ENCODE assay signal across 17 cellular contexts in genomic region chr6:158056804-158057203, GRCh38.
A peak's percentile ranks its signal among the peaks of the same experiment; 100 is the strongest.
DNase-seq lines count a peak whose midpoint lies in the region; ATAC-seq, FAIRE-seq and TF ChIP-seq lines count a peak whose summit lies in the region.
"Had no signal": no experiment of that assay in that cellular context is flagged by ENCODE, and none has a peak within 500 bp of the region (broad histone marks: within the 10 kb centered on the region; RNA-seq: fewer than 3 reads in every experiment).

No MANE protein-coding gene starts in this region.

- H3K4me3 Mint-ChIP-seq in HFFc6, result peak overlapping the region; percentile 59
- H3K4me3 Mint-ChIP-seq in naive thymus-derived CD4-positive, alpha-beta T cell, result no peak overlapping the region
- H3K4me3 Mint-ChIP-seq: central memory CD8-positive, alpha-beta T cell; endodermal cell; H9; mesothelial cell of epicardium; T-helper 1 cell treated with Interleukin-12 subunit alpha and Interleukin-12 subunit beta and Interleukin-4 antibody, amounts not matched to agents 30 μg/mL and 1 μg/mL, for 36 hours; WTC11 had no signal

- no peaks in the 10 kb centered on the region; the same call in 1 of the 2 replicates for H3K27me3 Mint-ChIP-seq in HFFc6 (ENCODE audit: insufficient read depth)
- no peaks in the 10 kb centered on the region for H3K27me3 Mint-ChIP-seq in naive thymus-derived CD4-positive, alpha-beta T cell
- H3K27me3 Mint-ChIP-seq: central memory CD8-positive, alpha-beta T cell had no signal

- POLR2A ChIA-PET in A549 (lab: Yijun Ruan, JAX), result interaction anchor here (1.4 kb wide), 1 partner anchor 16 kb away, joined by 4 read pairs; no protein-coding TSS in a partner anchor
- POLR2A ChIA-PET in naive thymus-derived CD4-positive, alpha-beta T cell (lab: Charles Lee), result interaction anchor here (0.6 to 1.8 kb wide), 4 partner anchors 8 to 1731 kb away, joined by 3 to 9 read pairs (median 4); no protein-coding TSS in a partner anchor

- ATAC-seq in A549 (no peak), HG03460 (IDR thresholded peaks at IDR 0.05; ENCODE audit: unreplicated experiment) (no peak)
- no peak for ATAC-seq in naive thymus-derived CD4-positive, alpha-beta T cell
- ATAC-seq: K562, WTC11 had no signal

- no peak for TF ChIP-seq POLR2A in A549 (IDR thresholded peaks at IDR 0.05; ENCODE audit: low read length)

- FAIRE-seq in A549 (lab: Jason Lieb, UNC), result no peak
- FAIRE-seq: K562 had no signal

- H3K4me3 ChIP-seq in A549 (0 out of 3 replicates have a peak overlapping the region, but pooled peaks have one; percentile 13), brain microvascular endothelial cell (ENCODE audit: low read depth, low read length) (no peak overlapping the region), colonic mucosa (no peak overlapping the region)
- H3K4me3 ChIP-seq in naive thymus-derived CD4-positive, alpha-beta T cell (ENCODE audit: low read length), result no peak overlapping the region
- H3K4me3 ChIP-seq: K562 had no signal

- TF ChIP-seq CTCF in A549 (IDR thresholded peaks at IDR 0.05), result no peak
- TF ChIP-seq CTCF in HFFc6 (IDR thresholded peaks at IDR 0.05), result no peak
- TF ChIP-seq CTCF in brain microvascular endothelial cell (IDR thresholded peaks at IDR 0.05; ENCODE audit: low read depth, low read length, missing control alignments), result no peak
- TF ChIP-seq CTCF in colonic mucosa (IDR thresholded peaks at IDR 0.05), result no peak

- WGBS in A549 (ENCODE audit: missing lambda C conversion rate), result 89% methylated on average over 9 of the region's 9 CpGs

- H3K27ac Mint-ChIP-seq in HFFc6, result peak overlapping the region; percentile 100
- H3K27ac Mint-ChIP-seq in naive thymus-derived CD4-positive, alpha-beta T cell, result peak overlapping the region in 6 of 9 donors; percentile 33 to 77 (median 67)
- H3K27ac Mint-ChIP-seq: endodermal cell, mesothelial cell of epicardium had no signal

- intact Hi-C loops in naive thymus-derived CD4-positive, alpha-beta T cell (cut with micrococcal nuclease), result no loop called here
- intact Hi-C loops in colonic mucosa (cut with DNase I), result no loop called here

- H3K4me1 ChIP-seq in A549, result peaks cover 57% of the 10 kb centered on the region
- peaks cover 3 to 21% of the 10 kb centered on the region in 2 donors for H3K4me1 ChIP-seq in naive thymus-derived CD4-positive, alpha-beta T cell (ENCODE audit: control insufficient read depth in 2 of 2, insufficient read depth in 2 of 2, low read length in 2 of 2)
- peaks cover 5% of the 10 kb centered on the region for H3K4me1 ChIP-seq in colonic mucosa

- H3K4me1 Mint-ChIP-seq in HFFc6 (ENCODE audit: low read depth), result peaks cover 81% of the 10 kb centered on the region
- peaks cover 18 to 36% (median 31%) of the 10 kb centered on the region in 7 donors for H3K4me1 Mint-ChIP-seq in naive thymus-derived CD4-positive, alpha-beta T cell
- H3K4me1 Mint-ChIP-seq: central memory CD8-positive, alpha-beta T cell; endodermal cell had no signal

- DNase-seq in A549 (ENCODE audit: low read depth in 1 of 2, low spot score in 1 of 2) (no peak), HFFc6 (no peak), brain microvascular endothelial cell (no peak), colonic mucosa (no peak), cerebellar cortex (ENCODE audit: low spot score) (no peak), NCI-H748 treated with DMSO at 0.1 percent for 48 hours (lab: John Stamatoyannopoulos, UW) (no peak)
- no peak for DNase-seq in naive thymus-derived CD4-positive, alpha-beta T cell
- DNase-seq: endodermal cell, H9, hippocampal formation, NCI-H2029 treated with DMSO at 0.1 percent for 48 hours had no signal

- in situ Hi-C loops in brain microvascular endothelial cell (cut with HindIII; ENCODE audit: low pct_ligation_motif_present, low sequenced_read_pairs), result no loop called here

- CTCF ChIA-PET in A549 (lab: Yijun Ruan, JAX), result interaction anchor here (0.8 to 7.6 kb wide), 6 partner anchors 13 to 74 kb away, joined by 3 to 57 read pairs (median 3); no protein-coding TSS in a partner anchor
- CTCF ChIA-PET in naive thymus-derived CD4-positive, alpha-beta T cell (lab: Charles Lee), result interaction anchor here (1.2 to 1.5 kb wide), 3 partner anchors 10 to 66 kb away, joined by 3 to 4 read pairs (median 3); no protein-coding TSS in a partner anchor

- peaks cover 69% of the 10 kb centered on the region for H3K36me3 ChIP-seq in brain microvascular endothelial cell (replicated peaks)
- H3K36me3 ChIP-seq in naive thymus-derived CD4-positive, alpha-beta T cell (ENCODE audit: control insufficient read depth in 2 of 3, insufficient read depth in 3 of 3, low read length in 3 of 3), result peaks cover 0 to 36% (median 0%) of the 10 kb centered on the region in 3 experiments
- no peaks in the 10 kb centered on the region for H3K36me3 ChIP-seq in colonic mucosa

- H3K27me3 ChIP-seq in brain microvascular endothelial cell (replicated peaks) (no peaks in the 10 kb centered on the region), colonic mucosa (no peaks in the 10 kb centered on the region)
- no peaks in the 10 kb centered on the region for H3K27me3 ChIP-seq in naive thymus-derived CD4-positive, alpha-beta T cell (ENCODE audit: control insufficient read depth in 2 of 2, insufficient read depth in 2 of 2, low read length in 2 of 2)

- H3K4me2 ChIP-seq in A549, result peak overlapping the region; percentile 76

- peaks cover 44% of the 10 kb centered on the region for H3K36me3 Mint-ChIP-seq in HFFc6 (ENCODE audit: low read depth)
- H3K36me3 Mint-ChIP-seq in naive thymus-derived CD4-positive, alpha-beta T cell, result peaks cover 0 to 28% (median 16%) of the 10 kb centered on the region in 5 donors

- peak overlapping the region; percentile 94 to 97 for H3K27ac ChIP-seq in A549
- H3K27ac ChIP-seq in brain microvascular endothelial cell, result peak overlapping the region; percentile 99
- no peak overlapping the region for H3K27ac ChIP-seq in naive thymus-derived CD4-positive, alpha-beta T cell (ENCODE audit: low read depth, low read length)
- H3K27ac ChIP-seq in colonic mucosa, result no peak overlapping the region

- H3K9me3 Mint-ChIP-seq in HFFc6, result no peaks in the 10 kb centered on the region
- H3K9me3 Mint-ChIP-seq in naive thymus-derived CD4-positive, alpha-beta T cell, result peaks cover 0 to 6% (median 0%) of the 10 kb centered on the region in 11 donors
- H3K9me3 Mint-ChIP-seq: central memory CD8-positive, alpha-beta T cell; endodermal cell; H9; mesothelial cell of epicardium; T-helper 1 cell treated with Interleukin-12 subunit alpha and Interleukin-12 subunit beta and Interleukin-4 antibody, amounts not matched to agents 30 μg/mL and 1 μg/mL, for 36 hours; WTC11 had no signal

- H3K9ac ChIP-seq in colonic mucosa (ENCODE audit: low read depth in 2 of 2, low read length in 2 of 2), result no peak overlapping the region

- H3K9me3 ChIP-seq in A549 (no peaks in the 10 kb centered on the region), colonic mucosa (no peaks in the 10 kb centered on the region)
- H3K9me3 ChIP-seq in naive thymus-derived CD4-positive, alpha-beta T cell (ENCODE audit: control insufficient read depth in 2 of 3, low read length in 3 of 3), result no peaks in the 10 kb centered on the region

- no peak for TF ChIP-seq RAD21 in A549 (conservative IDR thresholded peaks at IDR 0.05 in 1 of 2, IDR thresholded peaks at IDR 0.05 in 1 of 2)

- no peak for TF ChIP-seq EP300 in A549 (IDR thresholded peaks at IDR 0.05)

TF ChIP-seq in A549, 52 proteins besides CTCF, POLR2A, EP300 and RAD21:
- TF ChIP-seq JUNB (IDR thresholded peaks at IDR 0.05) (no peak), E2F6 (IDR thresholded peaks at IDR 0.05; ENCODE audit: borderline replicate concordance, low read depth) (no peak), CHD4 (IDR thresholded peaks at IDR 0.05; ENCODE audit: borderline replicate concordance) (no peak), CBX8 (IDR thresholded peaks at IDR 0.05) (no peak), MAZ (IDR thresholded peaks at IDR 0.05; ENCODE audit: borderline replicate concordance, low read depth, low read length) (no peak), ZNF302 (CRISPR knock-in tag; IDR thresholded peaks at IDR 0.05) (no peak), SMC3 (IDR thresholded peaks at IDR 0.05) (no peak), HOXB5 (CRISPR knock-in tag; IDR thresholded peaks at IDR 0.05) (no peak), ZSCAN20 (CRISPR knock-in tag; IDR thresholded peaks at IDR 0.05) (no peak), FOSL2 (IDR thresholded peaks at IDR 0.05) (no peak), FOSL2 (CRISPR knock-in tag; IDR thresholded peaks at IDR 0.05) (no peak), PHF8 (IDR thresholded peaks at IDR 0.05; ENCODE audit: borderline replicate concordance, low read depth) (no peak), MYC (IDR thresholded peaks at IDR 0.05; ENCODE audit: borderline replicate concordance, low read length) (no peak), HDAC2 (IDR thresholded peaks at IDR 0.05) (no peak)

Comparison
In these comparisons a context has a peak if more than half of its experiments do, and no peak if none do; other contexts are left out.
1. H3K27ac ChIP-seq: peak in A549 (2 of 2) and brain microvascular endothelial cell (single experiment); none in naive thymus-derived CD4-positive, alpha-beta T cell (single experiment) and colonic mucosa (single experiment).